Comparison of ENCODE assay signal across 1 cellular context in genomic region chr11:2202900-2203439, GRCh38.
TF ChIP-seq lines count a peak whose summit lies in the region.

No MANE protein-coding gene starts in this region.

TF ChIP-seq in HepG2, 621 proteins besides CTCF, POLR2A, EP300 and RAD21:
- TF ChIP-seq, protein P1, sequence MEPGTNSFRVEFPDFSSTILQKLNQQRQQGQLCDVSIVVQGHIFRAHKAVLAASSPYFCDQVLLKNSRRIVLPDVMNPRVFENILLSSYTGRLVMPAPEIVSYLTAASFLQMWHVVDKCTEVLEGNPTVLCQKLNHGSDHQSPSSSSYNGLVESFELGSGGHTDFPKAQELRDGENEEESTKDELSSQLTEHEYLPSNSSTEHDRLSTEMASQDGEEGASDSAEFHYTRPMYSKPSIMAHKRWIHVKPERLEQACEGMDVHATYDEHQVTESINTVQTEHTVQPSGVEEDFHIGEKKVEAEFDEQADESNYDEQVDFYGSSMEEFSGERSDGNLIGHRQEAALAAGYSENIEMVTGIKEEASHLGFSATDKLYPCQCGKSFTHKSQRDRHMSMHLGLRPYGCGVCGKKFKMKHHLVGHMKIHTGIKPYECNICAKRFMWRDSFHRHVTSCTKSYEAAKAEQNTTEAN (CRISPR knock-in tag; conservative IDR thresholded peaks at IDR 0.05): peak; percentile 4; the same call in 1 of the 2 replicates
- TF ChIP-seq ATF7-NPFF (CRISPR knock-in tag; IDR thresholded peaks at IDR 0.05; ENCODE audit: low read depth): no peak
- TF ChIP-seq ZNF776 (CRISPR knock-in tag; IDR thresholded peaks at IDR 0.05): no peak
- peak; percentile 1 for TF ChIP-seq RBFOX2 (IDR thresholded peaks at IDR 0.05; ENCODE audit: low read depth, low read length)
